Comparison of ENCODE assay signal across 8 cellular contexts in genomic region chr9:114696814-114697544, GRCh38. TPM values are rescaled to one million over a fixed set of nuclear protein-coding genes. Genes with fewer than 3 reads are reported as not detected.
DNase-seq lines count a peak whose midpoint lies in the region; ATAC-seq and TF ChIP-seq lines count a peak whose summit lies in the region.

No MANE protein-coding gene starts in this region.

- ATAC-seq in GM21360 (IDR thresholded peaks at IDR 0.05; ENCODE audit: unreplicated experiment): peak; percentile 68
- peak; percentile 50 for ATAC-seq in HG03558 (IDR thresholded peaks at IDR 0.05; ENCODE audit: extremely low read depth, unreplicated experiment)
- ATAC-seq in upper lobe of left lung (ENCODE audit: low FRiP score in 2 of 2): no peak

- POLR2A ChIA-PET in CD4-positive, alpha-beta memory T cell (lab: Charles Lee; ENCODE audit: partially characterized antibody): interaction anchor here (0.6 to 1.2 kb wide), 2 partner anchors 110 to 232 kb away, joined by 3 read pairs; partner anchors contain the start of gene ATP6V1G1

- peaks cover 27 to 49% (median 30%) of the 10 kb centered on the region in 4 donors for H3K4me1 Mint-ChIP-seq in CD4-positive, alpha-beta memory T cell
- H3K4me1 Mint-ChIP-seq in HFFc6 (ENCODE audit: low read depth): peaks cover 45% of the 10 kb centered on the region

- no peak overlapping the region for H3K27ac ChIP-seq in CD4-positive, alpha-beta memory T cell (ENCODE audit: low read depth, low read length)
- H3K27ac ChIP-seq in upper lobe of left lung: no peak overlapping the region

- 78 to 80% methylated on average over 7 of the region's 7 CpGs for WGBS in upper lobe of left lung, 2 donors

- TF ChIP-seq POLR2A in upper lobe of left lung (IDR thresholded peaks at IDR 0.05): no peak

- peak in 3 of 5 donors; percentile 5 to 59 (median 16) for DNase-seq in CD4-positive, alpha-beta memory T cell
- peak; percentile 31 for DNase-seq in amniotic stem cell (lab: John Stamatoyannopoulos, UW)
- DNase-seq in HFFc6: no peak
- no peak for DNase-seq in NCI-H510A (lab: John Stamatoyannopoulos, UW)
- no peak for DNase-seq in upper lobe of left lung
- no peak for DNase-seq in T-helper 9 cell

- H3K27me3 ChIP-seq in CD4-positive, alpha-beta memory T cell (ENCODE audit: insufficient read depth, low read length): no peaks in the 10 kb centered on the region
- no peaks in the 10 kb centered on the region for H3K27me3 ChIP-seq in upper lobe of left lung

- H3K36me3 ChIP-seq in CD4-positive, alpha-beta memory T cell (ENCODE audit: insufficient read depth, low read length): no peaks in the 10 kb centered on the region
- H3K36me3 ChIP-seq in upper lobe of left lung: no peaks in the 10 kb centered on the region

- H3K4me1 ChIP-seq in CD4-positive, alpha-beta memory T cell (ENCODE audit: insufficient read depth, low read length): peaks cover 33% of the 10 kb centered on the region
- H3K4me1 ChIP-seq in upper lobe of left lung: peaks cover 0 to 3% (median 0%) of the 10 kb centered on the region in 4 donors

- no peak for TF ChIP-seq EP300 in upper lobe of left lung (IDR thresholded peaks at IDR 0.05)

- peak overlapping the region; percentile 51 to 93 (median 74) for H3K27ac Mint-ChIP-seq in CD4-positive, alpha-beta memory T cell
- no peak overlapping the region for H3K27ac Mint-ChIP-seq in HFFc6

- peaks cover 0 to 5% (median 0%) of the 10 kb centered on the region in 8 donors for H3K9me3 Mint-ChIP-seq in CD4-positive, alpha-beta memory T cell
- no peaks in the 10 kb centered on the region for H3K9me3 Mint-ChIP-seq in HFFc6

- peaks cover 0 to 1% of the 10 kb centered on the region in 2 donors for H3K36me3 Mint-ChIP-seq in CD4-positive, alpha-beta memory T cell
- no peaks in the 10 kb centered on the region for H3K36me3 Mint-ChIP-seq in HFFc6 (ENCODE audit: low read depth)

- H3K4me3 ChIP-seq in CD4-positive, alpha-beta memory T cell (ENCODE audit: low read length in 2 of 2): no peak overlapping the region
- H3K4me3 ChIP-seq in upper lobe of left lung: no peak overlapping the region

- no peaks in the 10 kb centered on the region for H3K27me3 Mint-ChIP-seq in CD4-positive, alpha-beta memory T cell
- peaks cover 6% of the 10 kb centered on the region; the same call in 1 of the 2 replicates for H3K27me3 Mint-ChIP-seq in HFFc6 (ENCODE audit: insufficient read depth)

- H3K4me3 Mint-ChIP-seq in CD4-positive, alpha-beta memory T cell: peak overlapping the region in 7 of 8 donors; percentile 63 to 84 (median 70)
- H3K4me3 Mint-ChIP-seq in HFFc6: no peak overlapping the region

- TF ChIP-seq CTCF in HFFc6 (IDR thresholded peaks at IDR 0.05) (no peak), upper lobe of left lung (IDR thresholded peaks at IDR 0.05) (no peak)

- H3K9me3 ChIP-seq in CD4-positive, alpha-beta memory T cell (ENCODE audit: control insufficient read depth in 1 of 2, low read length in 2 of 2): no peaks in the 10 kb centered on the region
- no peaks in the 10 kb centered on the region for H3K9me3 ChIP-seq in upper lobe of left lung

- intact Hi-C loops in CD4-positive, alpha-beta memory T cell (cut with micrococcal nuclease): no loop called here

- CTCF ChIA-PET in CD4-positive, alpha-beta memory T cell (lab: Charles Lee; ENCODE audit: partially characterized antibody): interaction anchor here (0.8 to 5.6 kb wide), 2 partner anchors 15 to 317 kb away, joined by 3 to 32 read pairs; partner anchors contain the start of gene TEX48

RNA-seq across cellular contexts. Expression of gene TEX48, which starts 15.0 kb away (rescaled TPM):
- total RNA-seq in CD4-positive, alpha-beta memory T cell: not detected
- under 1 TPM in 1 of 2 donors, not detected in 1; 0.33 TPM for polyA plus RNA-seq in CD4-positive, alpha-beta memory T cell
- not detected for total RNA-seq in HFFc6 (2021; fragmentation: NEBNext Ultra II Directional; extraction: Animal tissue kit (Norgen Biotek cat#: 25700))
- not detected for total RNA-seq in upper lobe of left lung

RNA-seq across cellular contexts. Expression of gene TEX53, which starts 39.4 kb away (rescaled TPM):
- not detected for total RNA-seq in CD4-positive, alpha-beta memory T cell
- not detected for polyA plus RNA-seq in CD4-positive, alpha-beta memory T cell
- not detected for total RNA-seq in HFFc6 (2021; fragmentation: NEBNext Ultra II Directional; extraction: Animal tissue kit (Norgen Biotek cat#: 25700))
- not detected for total RNA-seq in upper lobe of left lung

Comparison
In these comparisons a context has a peak if more than half of its experiments do, and no peak if none do; other contexts are left out.
1. DNase-seq: peak in CD4-positive, alpha-beta memory T cell (3 of 5) and amniotic stem cell (single experiment); none in HFFc6 (single experiment), NCI-H510A (single experiment), upper lobe of left lung (0 of 2) and T-helper 9 cell (single experiment).
2. ATAC-seq: peak in GM21360 (single experiment) and HG03558 (single experiment); none in upper lobe of left lung (0 of 2).